In genomic region chr19:9850235-9850959, GRCh38 we compare ENCODE assay signal across 17 cellular contexts.
A peak's percentile ranks its signal among the peaks of the same experiment; 100 is the strongest.
DNase-seq lines count a peak whose midpoint lies in the region; ATAC-seq lines count a peak whose summit lies in the region.
"Had no signal": no experiment of that assay in that cellular context is flagged by ENCODE, and none has a peak within 500 bp of the region (broad histone marks: within the 10 kb centered on the region; RNA-seq: fewer than 3 reads in every experiment).

No MANE protein-coding gene starts in this region.

- H3K4me1 ChIP-seq in HUES6 (ENCODE audit: control insufficient read depth, insufficient read depth, low read length), result peaks cover 26% of the 10 kb centered on the region
- H3K4me1 ChIP-seq: HAP-1, parathyroid adenoma, upper lobe of left lung had no signal

- DNase-seq in NCI-H2171 (lab: John Stamatoyannopoulos, UW), result peak; percentile 94
- peak; percentile 68 for DNase-seq in cerebellar cortex (ENCODE audit: low spot score)
- DNase-seq in retina, result peak; percentile 23
- no peak for DNase-seq in T-helper 1 cell
- DNase-seq in NCI-H1105 (lab: John Stamatoyannopoulos, UW), result no peak
- DNase-seq: activated CD4-positive, CD25-positive, alpha-beta regulatory T cell treated with anti-CD3 and anti-CD28 coated beads, Interleukin-2, amount 50 U/mL, for 72 hours; activated CD8-positive, alpha-beta memory T cell treated with anti-CD3 and anti-CD28 coated beads for 24 hours; EL; naive B cell; NK-92 treated with Interleukin-12 subunit alpha and Interleukin-12 subunit beta, amount 100 ng/mL, for 24 hours; T1000; upper lobe of left lung had no signal

- no peak for ATAC-seq in HG03108 (IDR thresholded peaks at IDR 0.05; ENCODE audit: unreplicated experiment)
- ATAC-seq: SK-N-SH treated with all-trans-retinoic acid at 6 μM for 48 hours had no signal

- H3K36me3 ChIP-seq in HUES6 (ENCODE audit: control insufficient read depth, insufficient read depth, low read length), result peaks cover 34% of the 10 kb centered on the region

- no peak overlapping the region for H3K27ac ChIP-seq in HUES6 (ENCODE audit: low read depth, low read length)
- H3K27ac ChIP-seq: parathyroid adenoma, upper lobe of left lung had no signal

- H3K9ac ChIP-seq in HUES6 (ENCODE audit: low read length), result peak overlapping the region; percentile 17
- H3K9ac ChIP-seq: parathyroid adenoma had no signal

- H3K9me3 ChIP-seq in HUES6 (ENCODE audit: control insufficient read depth, insufficient read depth, low read depth, low read length), result no peaks in the 10 kb centered on the region
- H3K9me3 ChIP-seq: HAP-1, upper lobe of left lung had no signal

- H3K4me3 ChIP-seq in HUES6 (ENCODE audit: low read depth, low read length), result no peak overlapping the region
- H3K4me3 ChIP-seq: HAP-1, upper lobe of left lung had no signal

- no peaks in the 10 kb centered on the region for H3K27me3 ChIP-seq in HUES6 (ENCODE audit: control insufficient read depth, insufficient read depth, low read length)
- H3K27me3 ChIP-seq: upper lobe of left lung had no signal

Comparison
In these comparisons a context has a peak if more than half of its experiments do, and no peak if none do; other contexts are left out.
1. DNase-seq: peak in NCI-H2171 (single experiment), cerebellar cortex (single experiment) and retina (single experiment); none in T-helper 1 cell (0 of 5) and NCI-H1105 (single experiment).